In genomic region chr1:209484429-209484828, GRCh38 we compare ENCODE assay signal across 13 cellular contexts.
"Had no signal": no experiment of that assay in that cellular context is flagged by ENCODE, and none has a peak within 500 bp of the region (broad histone marks: within the 10 kb centered on the region; RNA-seq: fewer than 3 reads in every experiment).

No MANE protein-coding gene starts in this region.

- H3K27me3 ChIP-seq: pancreas had no signal

- H3K27me3 Mint-ChIP-seq: activated T-helper 17 cell treated with anti-CD3 and anti-CD28 coated beads, Interleukin-2, amount 50 U/mL, for 72 hours; naive thymus-derived CD4-positive, alpha-beta T cell had no signal

- H3K27ac Mint-ChIP-seq: activated T-helper 17 cell treated with anti-CD3 and anti-CD28 coated beads, Interleukin-2, amount 50 U/mL, for 72 hours; endodermal cell; stimulated activated effector memory CD8-positive, alpha-beta T cell treated with anti-CD3 and anti-CD28 coated beads, Interleukin-12 subunit alpha, Interleukin-12 subunit beta, amount 100 ng/mL, for 72 hours had no signal

- H3K36me3 ChIP-seq: pancreas had no signal

- H3K36me3 Mint-ChIP-seq: naive thymus-derived CD4-positive, alpha-beta T cell; stimulated activated effector memory CD8-positive, alpha-beta T cell treated with anti-CD3 and anti-CD28 coated beads, Interleukin-12 subunit alpha, Interleukin-12 subunit beta, amount 100 ng/mL, for 72 hours had no signal

- H3K4me3 ChIP-seq: pancreas had no signal

- ATAC-seq: activated T-helper 17 cell treated with anti-CD3 and anti-CD28 coated beads, Interleukin-2, amount 50 U/mL, for 72 hours; naive thymus-derived CD4-positive, alpha-beta T cell; pancreas; stimulated activated effector memory CD8-positive, alpha-beta T cell treated with anti-CD3 and anti-CD28 coated beads, Interleukin-12 subunit alpha, Interleukin-12 subunit beta, amount 100 ng/mL, for 72 hours had no signal

- H3K4me1 ChIP-seq: pancreas had no signal

- H3K27ac ChIP-seq: pancreas, VCaP had no signal

- DNase-seq: activated CD4-positive, alpha-beta T cell treated with anti-CD3 and anti-CD28 coated beads for 1 hour; activated CD4-positive, alpha-beta T cell treated with anti-CD3 and anti-CD28 coated beads, Interleukin-2, amount 50 U/mL, for 4 hours; activated naive CD4-positive, alpha-beta T cell treated with Interleukin-2 at 50 U/mL for 16 hours; activated T-cell treated with anti-CD3 and anti-CD28 coated beads for 4 hours; aorta; cerebellar nuclear complex; endodermal cell; erythroblast; naive thymus-derived CD4-positive, alpha-beta T cell; pancreas had no signal

- H3K9me3 Mint-ChIP-seq: activated T-helper 17 cell treated with anti-CD3 and anti-CD28 coated beads, Interleukin-2, amount 50 U/mL, for 72 hours; endodermal cell; stimulated activated effector memory CD8-positive, alpha-beta T cell treated with anti-CD3 and anti-CD28 coated beads, Interleukin-12 subunit alpha, Interleukin-12 subunit beta, amount 100 ng/mL, for 72 hours had no signal

- H3K4me3 Mint-ChIP-seq: activated T-helper 17 cell treated with anti-CD3 and anti-CD28 coated beads, Interleukin-2, amount 50 U/mL, for 72 hours; endodermal cell; stimulated activated effector memory CD8-positive, alpha-beta T cell treated with anti-CD3 and anti-CD28 coated beads, Interleukin-12 subunit alpha, Interleukin-12 subunit beta, amount 100 ng/mL, for 72 hours had no signal

- H3K9me3 ChIP-seq: pancreas had no signal
